ENCODE assay signal across 3 cellular contexts in genomic region chrX:16950423-16950822, GRCh38.
TF ChIP-seq lines count a peak whose summit lies in the region.

No MANE protein-coding gene starts in this region.

TF ChIP-seq in A549, 52 proteins besides CTCF, POLR2A, EP300 and RAD21:
- no peak for TF ChIP-seq ZSCAN20 (CRISPR knock-in tag; IDR thresholded peaks at IDR 0.05)
- TF ChIP-seq MYC (IDR thresholded peaks at IDR 0.05; ENCODE audit: borderline replicate concordance, low read length) = no peak
- 0 out of 2 replicates have a peak, but pooled peaks have one; percentile 41 for TF ChIP-seq REST (IDR thresholded peaks at IDR 0.05)

TF ChIP-seq in GM23338, 12 proteins besides CTCF, POLR2A, EP300 and RAD21:
- TF ChIP-seq REST (IDR thresholded peaks at IDR 0.05; ENCODE audit: unreplicated experiment) (peak; percentile 37), ZNF462 (CRISPR knock-in tag; IDR thresholded peaks at IDR 0.05) (no peak)
TF ChIP-seq in GM23338: peak in this region for 1.

TF ChIP-seq in Ishikawa, 13 proteins besides CTCF, POLR2A, EP300 and RAD21:
- TF ChIP-seq REST (IDR thresholded peaks at IDR 0.05; ENCODE audit: low read depth) (peak; percentile 69), TEAD4 (IDR thresholded peaks at IDR 0.05) (no peak)
